ENCODE assay signal across 8 cellular contexts in the genomic region with DNA sequence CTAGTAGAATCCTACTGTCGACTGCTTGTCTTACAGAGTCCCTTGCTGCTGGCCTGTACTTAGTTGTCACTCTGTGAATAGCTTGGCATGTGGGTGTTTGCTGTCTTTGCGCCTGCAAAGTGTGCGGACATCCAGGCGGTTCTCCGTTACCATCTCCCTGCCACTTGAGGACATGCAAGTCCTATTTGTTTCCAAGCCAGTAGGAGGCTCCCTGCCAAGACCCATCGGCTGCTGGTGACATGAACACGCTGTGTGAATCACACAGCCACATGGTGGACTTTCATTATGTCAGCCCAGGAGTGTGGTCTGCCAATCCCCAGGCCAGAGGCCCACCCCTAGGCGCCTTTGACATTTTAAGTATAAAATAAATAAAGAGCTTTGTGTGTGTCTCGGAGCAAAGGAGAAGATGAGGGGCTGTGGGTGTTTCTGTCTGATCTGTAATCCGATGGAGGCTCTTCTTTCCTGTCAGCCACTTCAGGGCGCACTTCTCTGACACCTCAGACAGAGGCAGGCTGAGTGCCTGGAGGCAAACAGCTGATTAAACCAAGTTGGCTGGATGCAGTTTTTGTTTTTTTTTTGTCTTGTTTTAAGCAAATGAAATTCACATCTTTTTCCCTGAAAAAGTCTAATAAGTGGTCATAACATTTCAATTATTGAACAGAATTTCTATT. TPM values are rescaled to one million over a fixed set of nuclear protein-coding genes. Genes with fewer than 3 reads are reported as not detected.
DNase-seq lines count a peak whose midpoint lies in the region; ATAC-seq and TF ChIP-seq lines count a peak whose summit lies in the region.

No MANE protein-coding gene starts in this region.

- no CpG with 5 or more reads among the region's 11 CpGs for WGBS in neuronal stem cell (ENCODE audit: extremely low coverage in 2 of 2, insufficient read length in 2 of 2, insufficient replicate concordance in 1 of 2), 2 donors

- no peak for TF ChIP-seq POLR2A in vagina (IDR thresholded peaks at IDR 0.05)

- no peak overlapping the region for H3K23ac ChIP-seq in neuronal stem cell (ENCODE audit: low read depth, low read length, poor library complexity)

- no peak overlapping the region for H3K4ac ChIP-seq in neuronal stem cell (ENCODE audit: low read length)

- peaks cover 2% of the 10 kb centered on the region for H3K36me3 Mint-ChIP-seq in activated T-cell treated with anti-CD3 and anti-CD28 coated beads, Interleukin-2, amount 50 U/mL, for 24 hours (ENCODE audit: low read depth)

- no peak overlapping the region for H4K91ac ChIP-seq in neuronal stem cell (ENCODE audit: low read depth, low read length, poor library complexity)

- no peaks in the 10 kb centered on the region for H3K27me3 Mint-ChIP-seq in activated T-cell treated with anti-CD3 and anti-CD28 coated beads, Interleukin-2, amount 50 U/mL, for 24 hours

- H3K9me3 ChIP-seq in neuronal stem cell (replicated peaks in 1 of 2; ENCODE audit: control insufficient read depth in 2 of 2, insufficient read depth in 1 of 2, low read depth in 1 of 2, low read length in 2 of 2), result no peaks in the 10 kb centered on the region
- H3K9me3 ChIP-seq in vagina, result no peaks in the 10 kb centered on the region

- intact Hi-C loops in vagina (cut with DNase I), result no loop called here

- H3K4me1 ChIP-seq in neuronal stem cell (ENCODE audit: control insufficient read depth in 2 of 2, insufficient read depth in 1 of 2, low read depth in 1 of 2, low read length in 2 of 2) (peaks cover 0 to 7% of the 10 kb centered on the region in 2 donors), vagina (no peaks in the 10 kb centered on the region)

- H3K18ac ChIP-seq in neuronal stem cell (ENCODE audit: low read length), result no peak overlapping the region

- H2BK15ac ChIP-seq in neuronal stem cell (ENCODE audit: low read length), result no peak overlapping the region

- no peak for ATAC-seq in HG02840 (IDR thresholded peaks at IDR 0.05; ENCODE audit: low FRiP score, unreplicated experiment)

- H3K36me3 ChIP-seq in H7 (replicated peaks; ENCODE audit: control insufficient read depth, insufficient read depth, low read length), result no peaks in the 10 kb centered on the region
- no peaks in the 10 kb centered on the region for H3K36me3 ChIP-seq in neuronal stem cell (replicated peaks in 1 of 2; ENCODE audit: control insufficient read depth in 2 of 2, insufficient read depth in 2 of 2, low read length in 2 of 2)
- H3K36me3 ChIP-seq in vagina, result no peaks in the 10 kb centered on the region

- H3K4me3 ChIP-seq in H7 (ENCODE audit: insufficient read depth, low read depth, low read length) (no peak overlapping the region), epithelial cell of proximal tubule (ENCODE audit: low read depth, low read length) (no peak overlapping the region), neuronal stem cell (ENCODE audit: low read length in 2 of 2) (no peak overlapping the region), vagina (no peak overlapping the region)

- H3K27ac Mint-ChIP-seq in activated T-cell treated with anti-CD3 and anti-CD28 coated beads, Interleukin-2, amount 50 U/mL, for 24 hours, result no peak overlapping the region

- peak; percentile 49 for TF ChIP-seq CTCF in epithelial cell of proximal tubule (conservative IDR thresholded peaks at IDR 0.05; ENCODE audit: low read depth, low read length)
- TF ChIP-seq CTCF in vagina (IDR thresholded peaks at IDR 0.05), result no peak

- H2BK120ac ChIP-seq in neuronal stem cell (ENCODE audit: low read depth, low read length), result no peak overlapping the region

- no peak overlapping the region for H3K4me2 ChIP-seq in neuronal stem cell (ENCODE audit: insufficient read depth, low read length, poor library complexity, severe bottlenecking)

- H3K9me3 Mint-ChIP-seq in activated T-cell treated with anti-CD3 and anti-CD28 coated beads, Interleukin-2, amount 50 U/mL, for 24 hours, result no peaks in the 10 kb centered on the region

- H3K79me1 ChIP-seq in neuronal stem cell (ENCODE audit: low read depth, low read length), result no peaks in the 10 kb centered on the region

- no peak overlapping the region for H3K9ac ChIP-seq in neuronal stem cell (ENCODE audit: low read depth, low read length, poor library complexity)

- peak overlapping the region; percentile 50 for H2AFZ ChIP-seq in neuronal stem cell (ENCODE audit: low read length)

- H3K4me3 Mint-ChIP-seq in activated T-cell treated with anti-CD3 and anti-CD28 coated beads, Interleukin-2, amount 50 U/mL, for 24 hours, result no peak overlapping the region

- no peak overlapping the region for H3K14ac ChIP-seq in neuronal stem cell (ENCODE audit: low read length)

- H3K27me3 ChIP-seq in H7 (ENCODE audit: control insufficient read depth, insufficient read depth, low read length), result no peaks in the 10 kb centered on the region
- peaks cover 0 to 32% (median 0%) of the 10 kb centered on the region in 3 experiments for H3K27me3 ChIP-seq in neuronal stem cell (ENCODE audit: control insufficient read depth in 3 of 3, insufficient read depth in 3 of 3, low read depth in 1 of 3, low read length in 3 of 3)
- H3K27me3 ChIP-seq in vagina, result no peaks in the 10 kb centered on the region

- H2BK5ac ChIP-seq in neuronal stem cell (ENCODE audit: low read length), result no peak overlapping the region

- H2AK5ac ChIP-seq in neuronal stem cell (ENCODE audit: low read depth, low read length), result no peak overlapping the region

- no peak overlapping the region for H4K8ac ChIP-seq in neuronal stem cell (ENCODE audit: low read depth, low read length)

- H2BK12ac ChIP-seq in neuronal stem cell (ENCODE audit: low read length), result no peak overlapping the region

- DNase-seq in H7 (peak; percentile 66), NCI-H526 treated with DMSO at 0.1 percent for 48 hours (lab: John Stamatoyannopoulos, UW) (peak; percentile 67), epithelial cell of proximal tubule (ENCODE audit: low read depth) (no peak), neuronal stem cell (ENCODE audit: low spot score) (peak; percentile 51), vagina (ENCODE audit: extremely low spot score in 2 of 2) (no peak)
- DNase-seq in activated naive CD4-positive, alpha-beta T cell treated with Interleukin-2 at 50 U/mL for 16 hours, result no peak
- DNase-seq in activated T-cell treated with anti-CD3 and anti-CD28 coated beads, Interleukin-2, amount 50 U/mL, for 24 hours, result no peak

- no peaks in the 10 kb centered on the region for H3K4me1 Mint-ChIP-seq in activated T-cell treated with anti-CD3 and anti-CD28 coated beads, Interleukin-2, amount 50 U/mL, for 24 hours (ENCODE audit: low read depth)

- H3K27ac ChIP-seq in neuronal stem cell (replicated peaks; ENCODE audit: low read length) (peak overlapping the region; percentile 18), vagina (no peak overlapping the region)

RNA-seq across cellular contexts. Expression of a gene that starts 51.5 kb away (rescaled TPM):
- 0.07 TPM in 1 of 2 replicates, not detected in the other for total RNA-seq in H7 (2014; rRNA removed; shearing (Covaris generic))
- total RNA-seq in epithelial cell of proximal tubule (3.0 and 5.5 TPM in 2 replicates), vagina (32.2 TPM)
- 0.17 TPM for polyA plus RNA-seq in neuronal stem cell (2013, experiment 1 of 2)
- polyA plus RNA-seq in neuronal stem cell (2013, experiment 2 of 2), result 0.14 TPM

Comparison
In these comparisons a context has a peak if more than half of its experiments do, and no peak if none do; other contexts are left out.
1. DNase-seq: peak in H7 (single experiment), NCI-H526 treated with DMSO at 0.1 percent for 48 hours (single experiment) and neuronal stem cell (single experiment); none in epithelial cell of proximal tubule (single experiment), activated naive CD4-positive, alpha-beta T cell treated with Interleukin-2 at 50 U/mL for 16 hours (single experiment), activated T-cell treated with anti-CD3 and anti-CD28 coated beads, Interleukin-2, amount 50 U/mL, for 24 hours (single experiment) and vagina (0 of 2).